1 cellular context compared by ENCODE assay signal in genomic region chr10:73779018-73779417, GRCh38.
TF ChIP-seq lines count a peak whose summit lies in the region.

No MANE protein-coding gene starts in this region.

TF ChIP-seq in HepG2, 621 proteins besides CTCF, POLR2A, EP300 and RAD21:
- TF ChIP-seq ZNF121 (CRISPR knock-in tag; IDR thresholded peaks at IDR 0.05) (peak; percentile 69), HNRNPUL1 (IDR thresholded peaks at IDR 0.05; ENCODE audit: low read depth, low read length) (no peak), GPN1 (CRISPR knock-in tag; IDR thresholded peaks at IDR 0.05; ENCODE audit: borderline replicate concordance) (no peak)
